Comparison of ENCODE assay signal across 9 cellular contexts in the genomic region with DNA sequence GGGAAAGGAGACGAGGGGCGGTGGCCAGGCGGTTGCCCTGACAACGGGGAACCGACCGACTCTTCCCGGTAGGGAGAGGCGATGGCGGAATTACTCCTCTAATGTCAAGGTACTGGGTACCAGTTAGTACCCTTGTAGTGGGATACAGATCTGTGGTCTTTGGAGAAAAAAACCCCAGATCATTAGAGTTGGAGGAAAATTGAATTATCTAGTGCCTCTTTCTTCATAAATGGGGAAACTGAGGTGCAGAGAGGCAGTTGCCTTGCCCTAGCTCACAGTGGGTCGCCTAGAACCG. TPM values are rescaled to one million over a fixed set of nuclear protein-coding genes. Genes with fewer than 3 reads are reported as not detected.
DNase-seq lines count a peak whose midpoint lies in the region; ATAC-seq and TF ChIP-seq lines count a peak whose summit lies in the region.
"Had no signal": no experiment of that assay in that cellular context is flagged by ENCODE, and none has a peak within 500 bp of the region (broad histone marks: within the 10 kb centered on the region; RNA-seq: fewer than 3 reads in every experiment).

No MANE protein-coding gene starts in this region.

- no peaks in the 10 kb centered on the region for H3K27me3 Mint-ChIP-seq in activated T-cell treated with anti-CD3 and anti-CD28 coated beads, Interleukin-2, amount 50 U/mL, for 24 hours

- H3K9me3 ChIP-seq in tibial artery: no peaks in the 10 kb centered on the region

- H3K4me3 Mint-ChIP-seq in activated T-cell treated with anti-CD3 and anti-CD28 coated beads, Interleukin-2, amount 50 U/mL, for 24 hours: peak overlapping the region; percentile 99

- H3K27me3 ChIP-seq in brain microvascular endothelial cell (replicated peaks) (no peaks in the 10 kb centered on the region), tibial artery (no peaks in the 10 kb centered on the region)

- peaks cover 0 to 75% (median 63%) of the 10 kb centered on the region in 4 donors for H3K4me1 ChIP-seq in tibial artery

- peak overlapping the region; percentile 100 for H3K27ac Mint-ChIP-seq in activated T-cell treated with anti-CD3 and anti-CD28 coated beads, Interleukin-2, amount 50 U/mL, for 24 hours

- H3K36me3 ChIP-seq in brain microvascular endothelial cell (replicated peaks) (no peaks in the 10 kb centered on the region), tibial artery (no peaks in the 10 kb centered on the region)

- H3K4me1 Mint-ChIP-seq in activated T-cell treated with anti-CD3 and anti-CD28 coated beads, Interleukin-2, amount 50 U/mL, for 24 hours (ENCODE audit: low read depth): peaks cover 30% of the 10 kb centered on the region

- 0 to 1% methylated on average over 11 of the region's 11 CpGs for WGBS in lower leg skin, 2 donors

- TF ChIP-seq POLR2A in lower leg skin (IDR thresholded peaks at IDR 0.05): no peak

- H3K9me3 Mint-ChIP-seq in activated T-cell treated with anti-CD3 and anti-CD28 coated beads, Interleukin-2, amount 50 U/mL, for 24 hours: no peaks in the 10 kb centered on the region

- TF ChIP-seq CTCF in brain microvascular endothelial cell (IDR thresholded peaks at IDR 0.05; ENCODE audit: low read depth, low read length, missing control alignments) (no peak), lower leg skin (IDR thresholded peaks at IDR 0.05) (no peak), tibial artery (IDR thresholded peaks at IDR 0.05) (no peak)

- in situ Hi-C loops in brain microvascular endothelial cell (cut with HindIII; ENCODE audit: low pct_ligation_motif_present, low sequenced_read_pairs): no loop called here

- DNase-seq in activated T-cell treated with anti-CD3 and anti-CD28 coated beads, Interleukin-2, amount 50 U/mL, for 24 hours: no peak
- DNase-seq in activated T-cell treated with anti-CD3 and anti-CD28 coated beads, Interleukin-2, amount 50 U/mL, for 1 hour: no peak
- DNase-seq in brain microvascular endothelial cell (no peak), lower leg skin (ENCODE audit: low spot score in 2 of 2) (no peak), tibial artery (no peak), left lobe of liver (ENCODE audit: low spot score) (no peak), NAMALWA (ENCODE audit: low spot score) (no peak), NCI-H524 (lab: John Stamatoyannopoulos, UW) (no peak)

- intact Hi-C loops in lower leg skin (cut with DNase I; ENCODE audit: low total_unique reads): no loop called here
- intact Hi-C loops in tibial artery (cut with DNase I; ENCODE audit: low total_unique reads): no loop called here

- H3K4me3 ChIP-seq in brain microvascular endothelial cell (ENCODE audit: low read depth, low read length): peak overlapping the region; percentile 94
- H3K4me3 ChIP-seq in lower leg skin (ENCODE audit: low read depth, poor library complexity, severe bottlenecking): peak overlapping the region; percentile 93
- H3K4me3 ChIP-seq in tibial artery: peak overlapping the region; percentile 75 to 93

- H3K27ac ChIP-seq in brain microvascular endothelial cell (peak overlapping the region; percentile 98), tibial artery (peak overlapping the region; percentile 95 to 99)

- ATAC-seq in left lobe of liver: no peak

- peaks cover 18% of the 10 kb centered on the region for H3K36me3 Mint-ChIP-seq in activated T-cell treated with anti-CD3 and anti-CD28 coated beads, Interleukin-2, amount 50 U/mL, for 24 hours (ENCODE audit: low read depth)

RNA-seq across cellular contexts. Expression of a gene that starts 0.5 kb away (rescaled TPM):
- 100 to 1,000 TPM; 101 to 124 (median 115) TPM for total RNA-seq in lower leg skin
- total RNA-seq in left lobe of liver: 24.3 TPM

RNA-seq across cellular contexts. Expression of a gene that starts 27.7 kb away (rescaled TPM):
- under 1 TPM in 1 of 4 donors, not detected in 3; 0.42 TPM for total RNA-seq in lower leg skin
- not detected for total RNA-seq in left lobe of liver
- total RNA-seq: LHCN-M2 had no signal

RNA-seq across cellular contexts. Expression of a gene that starts 58.6 kb away (rescaled TPM):
- total RNA-seq in lower leg skin: 100 to 1,000 TPM in 2 of 4 donors, 10 to 100 TPM in 2; 79.7 to 128 (median 94.7) TPM
- 1.9 TPM for total RNA-seq in left lobe of liver

Comparison
In these comparisons a context has a peak if more than half of its experiments do, and no peak if none do; other contexts are left out.
1. RNA of a gene that starts 58.6 kb away (total RNA-seq): 79.7 to 128 TPM in lower leg skin; 1.9 TPM in left lobe of liver (single experiment); every median in the first group is over 10 times any median in the second.
2. Peak in every context shown above with its lines, with median percentiles within 50 percentile points of each other: H3K4me3 ChIP-seq.